ENCODE assay signal across 28 cellular contexts in genomic region chr1:224694969-224695368, GRCh38.
"Had no signal": no experiment of that assay in that cellular context is flagged by ENCODE, and none has a peak within 500 bp of the region (broad histone marks: within the 10 kb centered on the region; RNA-seq: fewer than 3 reads in every experiment).

No MANE protein-coding gene starts in this region.

- FAIRE-seq: colon, endometrium, endothelial cell of umbilical vein, frontal cortex had no signal

- H3K4me1 ChIP-seq: colonic mucosa, esophagus muscularis mucosa, esophagus squamous epithelium, foreskin keratinocyte, gastrocnemius medialis, gastroesophageal sphincter, heart left ventricle, heart right ventricle had no signal

- H3K4me3 ChIP-seq: colonic mucosa, coronary artery, dorsolateral prefrontal cortex, esophagus muscularis mucosa, esophagus squamous epithelium, gastrocnemius medialis, gastroesophageal sphincter, heart left ventricle, heart right ventricle had no signal

- H3K27me3 ChIP-seq: colonic mucosa, dorsolateral prefrontal cortex, esophagus muscularis mucosa, esophagus squamous epithelium, foreskin keratinocyte, gastrocnemius medialis, gastroesophageal sphincter, heart left ventricle had no signal

- ATAC-seq: effector memory CD8-positive, alpha-beta T cell; esophagus mucosa; foreskin keratinocyte; gastrocnemius medialis; gastroesophageal sphincter; heart left ventricle; heart right ventricle had no signal

- H3K27ac ChIP-seq: colonic mucosa, coronary artery, dorsolateral prefrontal cortex, epithelial cell of prostate, esophagus muscularis mucosa, esophagus squamous epithelium, foreskin keratinocyte, gastrocnemius medialis, gastroesophageal sphincter, heart left ventricle, heart right ventricle had no signal

- H3K36me3 ChIP-seq: colonic mucosa, esophagus muscularis mucosa, esophagus squamous epithelium, gastrocnemius medialis, gastroesophageal sphincter, heart left ventricle, heart right ventricle had no signal

- H3K9me3 ChIP-seq: colonic mucosa, esophagus muscularis mucosa, esophagus squamous epithelium, gastrocnemius medialis, gastroesophageal sphincter, heart left ventricle, heart right ventricle had no signal

- DNase-seq: colonic mucosa; cortex of kidney; dermis blood vessel endothelial cell; dorsolateral prefrontal cortex; effector CD4-positive, alpha-beta T cell; effector CD8-positive, alpha-beta T cell; effector memory CD4-positive, alpha-beta T cell; effector memory CD8-positive, alpha-beta T cell; endodermal cell; erythroblast; esophagus squamous epithelium; foreskin fibroblast; foreskin keratinocyte; foreskin melanocyte; gastrocnemius medialis; glutamatergic neuron; head of caudate nucleus; heart left ventricle; heart right ventricle had no signal
